8 cellular contexts compared by ENCODE assay signal in the genomic region with DNA sequence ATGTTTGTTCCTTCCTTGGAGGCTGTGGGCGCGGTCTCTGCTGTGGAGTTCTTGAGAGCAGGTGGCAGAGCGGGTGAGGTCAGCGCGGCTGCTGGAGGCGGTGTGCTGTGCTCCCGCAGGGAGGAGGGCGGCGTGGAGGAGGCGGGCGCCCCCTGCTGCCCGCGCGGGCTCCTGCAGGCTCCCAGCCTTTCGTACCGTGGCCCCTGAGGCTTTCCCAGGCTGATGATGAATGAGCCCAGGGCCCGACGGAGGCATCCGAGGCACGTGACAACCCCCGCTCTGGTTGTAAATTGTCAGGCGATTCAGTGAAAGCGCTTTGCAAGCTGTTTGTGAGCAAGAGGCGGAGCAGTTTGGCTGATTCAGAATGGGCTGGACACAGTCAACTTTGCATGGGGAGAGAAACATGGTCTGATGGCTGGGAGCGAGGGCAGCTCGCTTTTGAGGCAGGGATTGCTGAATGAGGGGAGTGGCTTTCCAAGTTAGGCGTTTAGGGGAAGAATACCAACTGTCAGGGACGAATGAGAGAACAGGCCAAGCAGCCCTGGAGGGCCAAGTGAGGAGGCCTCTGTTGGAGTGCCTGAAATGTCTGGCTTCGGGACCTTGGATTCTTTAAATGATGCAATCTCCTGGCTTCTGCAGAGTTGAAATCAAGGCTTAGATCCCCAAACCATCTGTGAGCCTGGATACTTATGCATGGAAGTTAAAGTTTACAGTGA. TPM values are rescaled to one million over a fixed set of nuclear protein-coding genes. Genes with fewer than 3 reads are reported as not detected.
DNase-seq lines count a peak whose midpoint lies in the region; ATAC-seq, FAIRE-seq and TF ChIP-seq lines count a peak whose summit lies in the region.

No MANE protein-coding gene starts in this region.

- DNase-seq in AG08395 (ENCODE audit: low spot score): peak; percentile 96
- peak; percentile 63 for DNase-seq in GM19239 (ENCODE audit: insufficient read length, low spot score)
- DNase-seq in HTR-8/SVneo (ENCODE audit: insufficient read length, low spot score): peak; percentile 66
- peak; percentile 73 for DNase-seq in RCC 7860 (ENCODE audit: low spot score)
- DNase-seq in activated effector memory CD4-positive, alpha-beta T cell treated with anti-CD3 and anti-CD28 coated beads, Interleukin-2, amount 50 U/mL, for 16 hours: peak; percentile 92
- DNase-seq in fibroblast of villous mesenchyme (ENCODE audit: low read depth): peak; percentile 98
- peak; percentile 80 to 81 for DNase-seq in stimulated activated naive CD8-positive, alpha-beta T cell treated with anti-CD3 and anti-CD28 coated beads, Interleukin-15, amount 100 ng/mL, for 72 hours

- H3K4me3 ChIP-seq in fibroblast of villous mesenchyme (ENCODE audit: low read depth, low read length) (no peak overlapping the region), neuron (ENCODE audit: low read length) (peak overlapping the region; percentile 8)

- peak; percentile 97 for TF ChIP-seq CTCF in fibroblast of villous mesenchyme (IDR thresholded peaks at IDR 0.05; ENCODE audit: insufficient read depth, low read depth, low read length)

- no peak overlapping the region for H3K27ac Mint-ChIP-seq in stimulated activated naive CD8-positive, alpha-beta T cell treated with anti-CD3 and anti-CD28 coated beads, Interleukin-15, amount 100 ng/mL, for 72 hours

- H3K4me3 Mint-ChIP-seq in stimulated activated naive CD8-positive, alpha-beta T cell treated with anti-CD3 and anti-CD28 coated beads, Interleukin-15, amount 100 ng/mL, for 72 hours: peak overlapping the region; percentile 18 to 23

- no peak for FAIRE-seq in GM19239 (lab: Jason Lieb, UNC)
- no peak for FAIRE-seq in HTR-8/SVneo (lab: Jason Lieb, UNC)
- FAIRE-seq in RCC 7860 (lab: Jason Lieb, UNC): no peak

- no peaks in the 10 kb centered on the region for H3K27me3 ChIP-seq in neuron (ENCODE audit: insufficient read depth, low read length)

- peaks cover 4% of the 10 kb centered on the region for H3K9me3 ChIP-seq in neuron (ENCODE audit: low read length)

- H3K36me3 ChIP-seq in neuron (ENCODE audit: insufficient read depth, low read length): no peaks in the 10 kb centered on the region

- H3K9me3 Mint-ChIP-seq in stimulated activated naive CD8-positive, alpha-beta T cell treated with anti-CD3 and anti-CD28 coated beads, Interleukin-15, amount 100 ng/mL, for 72 hours: peaks cover 29 to 41% of the 10 kb centered on the region in 2 donors

- peak overlapping the region; percentile 4 for H2AFZ ChIP-seq in neuron (ENCODE audit: low read depth, low read length)

- H3K4me1 ChIP-seq in neuron (ENCODE audit: insufficient read depth, low read length): peaks cover 16% of the 10 kb centered on the region

- H3K4me1 Mint-ChIP-seq in stimulated activated naive CD8-positive, alpha-beta T cell treated with anti-CD3 and anti-CD28 coated beads, Interleukin-15, amount 100 ng/mL, for 72 hours: peaks cover 27% of the 10 kb centered on the region

- H3K27me3 Mint-ChIP-seq in stimulated activated naive CD8-positive, alpha-beta T cell treated with anti-CD3 and anti-CD28 coated beads, Interleukin-15, amount 100 ng/mL, for 72 hours: no peaks in the 10 kb centered on the region

- peak; percentile 98 for ATAC-seq in stimulated activated naive CD8-positive, alpha-beta T cell treated with anti-CD3 and anti-CD28 coated beads, Interleukin-15, amount 100 ng/mL, for 72 hours

RNA-seq across cellular contexts. Expression of a gene that starts 46.6 kb away (rescaled TPM):
- total RNA-seq in fibroblast of villous mesenchyme: 9.1 and 9.7 TPM in 2 replicates
